1 cellular context compared by ENCODE assay signal in the genomic region with DNA sequence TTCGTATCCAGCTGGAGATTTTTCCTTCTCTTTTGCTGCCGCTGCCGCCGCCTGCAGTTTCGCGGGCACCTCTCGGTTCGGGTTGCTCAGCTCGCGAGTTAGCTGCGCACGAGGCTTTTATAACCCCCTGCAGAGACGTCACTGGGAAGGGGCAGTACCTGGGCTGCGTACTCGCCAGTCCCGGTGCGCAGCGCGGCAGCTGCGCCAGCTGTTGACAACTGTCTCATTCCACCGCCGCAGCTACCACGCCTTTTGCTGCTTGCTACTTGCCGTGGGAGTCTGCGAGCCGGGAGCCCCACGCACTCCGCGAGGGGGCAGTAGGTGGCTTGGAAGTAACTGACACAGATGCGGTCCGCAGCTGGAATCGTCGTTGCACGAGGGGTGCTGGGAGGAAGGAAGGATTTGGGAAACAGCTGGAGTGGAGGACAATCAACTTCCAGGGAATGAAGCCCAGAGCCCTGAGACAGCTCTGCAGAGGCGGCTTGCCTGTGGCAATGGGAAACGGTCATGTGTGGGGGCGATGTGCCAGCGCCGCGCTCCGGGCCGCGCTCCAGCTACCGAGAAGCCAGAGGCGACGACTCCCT.
TF ChIP-seq lines count a peak whose summit lies in the region.

A gene with protein sequence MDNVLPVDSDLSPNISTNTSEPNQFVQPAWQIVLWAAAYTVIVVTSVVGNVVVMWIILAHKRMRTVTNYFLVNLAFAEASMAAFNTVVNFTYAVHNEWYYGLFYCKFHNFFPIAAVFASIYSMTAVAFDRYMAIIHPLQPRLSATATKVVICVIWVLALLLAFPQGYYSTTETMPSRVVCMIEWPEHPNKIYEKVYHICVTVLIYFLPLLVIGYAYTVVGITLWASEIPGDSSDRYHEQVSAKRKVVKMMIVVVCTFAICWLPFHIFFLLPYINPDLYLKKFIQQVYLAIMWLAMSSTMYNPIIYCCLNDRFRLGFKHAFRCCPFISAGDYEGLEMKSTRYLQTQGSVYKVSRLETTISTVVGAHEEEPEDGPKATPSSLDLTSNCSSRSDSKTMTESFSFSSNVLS (minus strand): TSS at position 93 of the 584 bp plus-strand sequence. CDS start 586 bp downstream, outside the sequence.

TF ChIP-seq in HEK293, 187 proteins besides CTCF, POLR2A, EP300 and RAD21 (continued from another document):
- TF ChIP-seq ZNF37A (tag by site-specific recombination; IDR thresholded peaks at IDR 0.05), result no peak
- TF ChIP-seq ZNF501 (tag by site-specific recombination; IDR thresholded peaks at IDR 0.05), result 0 out of 2 replicates have a peak, but pooled peaks have one; percentile 24
- TF ChIP-seq ZFHX2 (tag by site-specific recombination; conservative IDR thresholded peaks at IDR 0.05), result peak; percentile 84
- no peak for TF ChIP-seq RBAK (tag by site-specific recombination; IDR thresholded peaks at IDR 0.05)
- TF ChIP-seq, protein P1, sequence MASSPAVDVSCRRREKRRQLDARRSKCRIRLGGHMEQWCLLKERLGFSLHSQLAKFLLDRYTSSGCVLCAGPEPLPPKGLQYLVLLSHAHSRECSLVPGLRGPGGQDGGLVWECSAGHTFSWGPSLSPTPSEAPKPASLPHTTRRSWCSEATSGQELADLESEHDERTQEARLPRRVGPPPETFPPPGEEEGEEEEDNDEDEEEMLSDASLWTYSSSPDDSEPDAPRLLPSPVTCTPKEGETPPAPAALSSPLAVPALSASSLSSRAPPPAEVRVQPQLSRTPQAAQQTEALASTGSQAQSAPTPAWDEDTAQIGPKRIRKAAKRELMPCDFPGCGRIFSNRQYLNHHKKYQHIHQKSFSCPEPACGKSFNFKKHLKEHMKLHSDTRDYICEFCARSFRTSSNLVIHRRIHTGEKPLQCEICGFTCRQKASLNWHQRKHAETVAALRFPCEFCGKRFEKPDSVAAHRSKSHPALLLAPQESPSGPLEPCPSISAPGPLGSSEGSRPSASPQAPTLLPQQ (tag by site-specific recombination; IDR thresholded peaks at IDR 0.05), result no peak
- no peak for TF ChIP-seq ZNF664 (tag by site-specific recombination; IDR thresholded peaks at IDR 0.05)
- 0 out of 2 replicates have a peak, but pooled peaks have one; percentile 48 for TF ChIP-seq ZFP37 (tag by site-specific recombination; IDR thresholded peaks at IDR 0.05)
- TF ChIP-seq ZNF354C (tag by site-specific recombination; IDR thresholded peaks at IDR 0.05; ENCODE audit: borderline replicate concordance, low read depth), result no peak
- peak; percentile 41; the same call in 1 of the 2 replicates for TF ChIP-seq ZNF366 (tag by site-specific recombination; conservative IDR thresholded peaks at IDR 0.05)
- no peak for TF ChIP-seq ZNF404 (tag by site-specific recombination; IDR thresholded peaks at IDR 0.05)
- TF ChIP-seq, protein P2, sequence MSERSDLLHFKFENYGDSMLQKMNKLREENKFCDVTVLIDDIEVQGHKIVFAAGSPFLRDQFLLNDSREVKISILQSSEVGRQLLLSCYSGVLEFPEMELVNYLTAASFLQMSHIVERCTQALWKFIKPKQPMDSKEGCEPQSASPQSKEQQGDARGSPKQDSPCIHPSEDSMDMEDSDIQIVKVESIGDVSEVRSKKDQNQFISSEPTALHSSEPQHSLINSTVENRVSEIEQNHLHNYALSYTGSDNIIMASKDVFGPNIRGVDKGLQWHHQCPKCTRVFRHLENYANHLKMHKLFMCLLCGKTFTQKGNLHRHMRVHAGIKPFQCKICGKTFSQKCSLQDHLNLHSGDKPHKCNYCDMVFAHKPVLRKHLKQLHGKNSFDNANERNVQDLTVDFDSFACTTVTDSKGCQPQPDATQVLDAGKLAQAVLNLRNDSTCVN (tag by site-specific recombination; optimal IDR thresholded peaks at IDR 0.05), result peak; percentile 48
- no peak for TF ChIP-seq WT1 (tag by site-specific recombination; IDR thresholded peaks at IDR 0.05)
- TF ChIP-seq, protein P3, sequence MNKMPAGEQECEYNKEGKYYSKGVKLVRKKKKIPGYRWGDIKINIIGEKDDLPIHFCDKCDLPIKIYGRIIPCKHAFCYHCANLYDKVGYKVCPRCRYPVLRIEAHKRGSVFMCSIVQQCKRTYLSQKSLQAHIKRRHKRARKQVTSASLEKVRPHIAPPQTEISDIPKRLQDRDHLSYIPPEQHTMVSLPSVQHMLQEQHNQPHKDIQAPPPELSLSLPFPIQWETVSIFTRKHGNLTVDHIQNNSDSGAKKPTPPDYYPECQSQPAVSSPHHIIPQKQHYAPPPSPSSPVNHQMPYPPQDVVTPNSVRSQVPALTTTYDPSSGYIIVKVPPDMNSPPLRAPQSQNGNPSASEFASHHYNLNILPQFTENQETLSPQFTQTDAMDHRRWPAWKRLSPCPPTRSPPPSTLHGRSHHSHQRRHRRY (tag by site-specific recombination; IDR thresholded peaks at IDR 0.05), result no peak
- peak; percentile 65 for TF ChIP-seq GLIS2 (tag by site-specific recombination; IDR thresholded peaks at IDR 0.05)
- 0 out of 2 replicates have a peak, but pooled peaks have one; percentile 47 for TF ChIP-seq ZNF2 (tag by site-specific recombination; IDR thresholded peaks at IDR 0.05)
- TF ChIP-seq, protein P4, sequence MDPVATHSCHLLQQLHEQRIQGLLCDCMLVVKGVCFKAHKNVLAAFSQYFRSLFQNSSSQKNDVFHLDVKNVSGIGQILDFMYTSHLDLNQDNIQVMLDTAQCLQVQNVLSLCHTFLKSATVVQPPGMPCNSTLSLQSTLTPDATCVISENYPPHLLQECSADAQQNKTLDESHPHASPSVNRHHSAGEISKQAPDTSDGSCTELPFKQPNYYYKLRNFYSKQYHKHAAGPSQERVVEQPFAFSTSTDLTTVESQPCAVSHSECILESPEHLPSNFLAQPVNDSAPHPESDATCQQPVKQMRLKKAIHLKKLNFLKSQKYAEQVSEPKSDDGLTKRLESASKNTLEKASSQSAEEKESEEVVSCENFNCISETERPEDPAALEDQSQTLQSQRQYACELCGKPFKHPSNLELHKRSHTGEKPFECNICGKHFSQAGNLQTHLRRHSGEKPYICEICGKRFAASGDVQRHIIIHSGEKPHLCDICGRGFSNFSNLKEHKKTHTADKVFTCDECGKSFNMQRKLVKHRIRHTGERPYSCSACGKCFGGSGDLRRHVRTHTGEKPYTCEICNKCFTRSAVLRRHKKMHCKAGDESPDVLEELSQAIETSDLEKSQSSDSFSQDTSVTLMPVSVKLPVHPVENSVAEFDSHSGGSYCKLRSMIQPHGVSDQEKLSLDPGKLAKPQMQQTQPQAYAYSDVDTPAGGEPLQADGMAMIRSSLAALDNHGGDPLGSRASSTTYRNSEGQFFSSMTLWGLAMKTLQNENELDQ (tag by site-specific recombination; IDR thresholded peaks at IDR 0.05; ENCODE audit: low read depth), result no peak
- TF ChIP-seq, protein P5, sequence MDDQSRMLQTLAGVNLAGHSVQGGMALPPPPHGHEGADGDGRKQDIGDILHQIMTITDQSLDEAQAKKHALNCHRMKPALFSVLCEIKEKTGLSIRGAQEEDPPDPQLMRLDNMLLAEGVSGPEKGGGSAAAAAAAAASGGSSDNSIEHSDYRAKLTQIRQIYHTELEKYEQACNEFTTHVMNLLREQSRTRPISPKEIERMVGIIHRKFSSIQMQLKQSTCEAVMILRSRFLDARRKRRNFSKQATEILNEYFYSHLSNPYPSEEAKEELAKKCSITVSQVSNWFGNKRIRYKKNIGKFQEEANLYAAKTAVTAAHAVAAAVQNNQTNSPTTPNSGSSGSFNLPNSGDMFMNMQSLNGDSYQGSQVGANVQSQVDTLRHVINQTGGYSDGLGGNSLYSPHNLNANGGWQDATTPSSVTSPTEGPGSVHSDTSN (CRISPR knock-in tag; IDR thresholded peaks at IDR 0.05), result 0 out of 2 replicates have a peak, but pooled peaks have one; percentile 55
- peak; percentile 9 for TF ChIP-seq ZBTB17 (tag by site-specific recombination; IDR thresholded peaks at IDR 0.05)
- TF ChIP-seq KLF9 (tag by site-specific recombination; IDR thresholded peaks at IDR 0.05; ENCODE audit: low read depth), result 0 out of 2 replicates have a peak, but pooled peaks have one; percentile 10
- TF ChIP-seq EGR2 (tag by site-specific recombination; IDR thresholded peaks at IDR 0.05; ENCODE audit: low read depth), result peak; percentile 68
- TF ChIP-seq ZNF19 (tag by site-specific recombination; IDR thresholded peaks at IDR 0.05; ENCODE audit: low read depth), result no peak
- no peak for TF ChIP-seq ZNF133 (tag by site-specific recombination; IDR thresholded peaks at IDR 0.05)
- TF ChIP-seq KLF16 (tag by site-specific recombination; IDR thresholded peaks at IDR 0.05), result no peak
- TF ChIP-seq, protein P6, sequence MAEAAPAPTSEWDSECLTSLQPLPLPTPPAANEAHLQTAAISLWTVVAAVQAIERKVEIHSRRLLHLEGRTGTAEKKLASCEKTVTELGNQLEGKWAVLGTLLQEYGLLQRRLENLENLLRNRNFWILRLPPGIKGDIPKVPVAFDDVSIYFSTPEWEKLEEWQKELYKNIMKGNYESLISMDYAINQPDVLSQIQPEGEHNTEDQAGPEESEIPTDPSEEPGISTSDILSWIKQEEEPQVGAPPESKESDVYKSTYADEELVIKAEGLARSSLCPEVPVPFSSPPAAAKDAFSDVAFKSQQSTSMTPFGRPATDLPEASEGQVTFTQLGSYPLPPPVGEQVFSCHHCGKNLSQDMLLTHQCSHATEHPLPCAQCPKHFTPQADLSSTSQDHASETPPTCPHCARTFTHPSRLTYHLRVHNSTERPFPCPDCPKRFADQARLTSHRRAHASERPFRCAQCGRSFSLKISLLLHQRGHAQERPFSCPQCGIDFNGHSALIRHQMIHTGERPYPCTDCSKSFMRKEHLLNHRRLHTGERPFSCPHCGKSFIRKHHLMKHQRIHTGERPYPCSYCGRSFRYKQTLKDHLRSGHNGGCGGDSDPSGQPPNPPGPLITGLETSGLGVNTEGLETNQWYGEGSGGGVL (tag by site-specific recombination; IDR thresholded peaks at IDR 0.05), result no peak
- TF ChIP-seq ZNF660 (tag by site-specific recombination; IDR thresholded peaks at IDR 0.05), result peak; percentile 45; the same call in 1 of the 2 replicates
